ENCODE assay signal across 23 cellular contexts in genomic region chr9:70677336-70677735, GRCh38.
DNase-seq lines count a peak whose midpoint lies in the region; ATAC-seq and TF ChIP-seq lines count a peak whose summit lies in the region.
"Had no signal": no experiment of that assay in that cellular context is flagged by ENCODE, and none has a peak within 500 bp of the region (broad histone marks: within the 10 kb centered on the region; RNA-seq: fewer than 3 reads in every experiment).

No MANE protein-coding gene starts in this region.

- H3K9me3 Mint-ChIP-seq in activated naive CD4-positive, alpha-beta T cell treated with anti-CD3 and anti-CD28 coated beads, Interleukin-2, amount 50 U/mL, for 72 hours, result no peaks in the 10 kb centered on the region
- H3K9me3 Mint-ChIP-seq: CD4-positive, alpha-beta T cell had no signal

- peak; percentile 17 for ATAC-seq in sciatic nerve
- no peak for ATAC-seq in HG02973 (IDR thresholded peaks at IDR 0.05; ENCODE audit: unreplicated experiment)
- ATAC-seq in activated naive CD4-positive, alpha-beta T cell treated with anti-CD3 and anti-CD28 coated beads, Interleukin-2, amount 50 U/mL, for 72 hours, result no peak
- ATAC-seq: GM12878, HepG2, Panc1 had no signal

- H3K4me3 ChIP-seq in fibroblast of the aortic adventitia (ENCODE audit: low read depth, low read length), result no peak overlapping the region
- H3K4me3 ChIP-seq: BLaER1, GM12878 had no signal

- TF ChIP-seq CTCF in fibroblast of the aortic adventitia (IDR thresholded peaks at IDR 0.05; ENCODE audit: insufficient read depth, low read length), result no peak

- H3K36me3 Mint-ChIP-seq in activated naive CD4-positive, alpha-beta T cell treated with anti-CD3 and anti-CD28 coated beads, Interleukin-2, amount 50 U/mL, for 72 hours, result no peaks in the 10 kb centered on the region

- H3K27ac Mint-ChIP-seq in activated naive CD4-positive, alpha-beta T cell treated with anti-CD3 and anti-CD28 coated beads, Interleukin-2, amount 50 U/mL, for 72 hours, result no peak overlapping the region
- H3K27ac Mint-ChIP-seq: CD4-positive, alpha-beta T cell had no signal

- intact Hi-C loops in sciatic nerve (cut with DNase I), result no loop called here

- DNase-seq in EH (ENCODE audit: low read depth) (peak; percentile 12), amniotic epithelial cell (ENCODE audit: low read depth) (peak; percentile 20), fibroblast of the aortic adventitia (ENCODE audit: low read depth) (peak; percentile 67), sciatic nerve (ENCODE audit: low spot score) (no peak), HPDE6-E6E7 (ENCODE audit: extremely low spot score) (no peak)
- DNase-seq in stimulated activated CD4-positive, alpha-beta T cell treated with anti-CD3 and anti-CD28 coated beads, Interleukin-2, amount 100 ng/mL, for 24 hours, result no peak
- DNase-seq in activated naive CD4-positive, alpha-beta T cell treated with anti-CD3 and anti-CD28 coated beads, Interleukin-2, amount 50 U/mL, for 72 hours (ENCODE audit: low spot score in 2 of 2), result no peak
- DNase-seq: ACHN; CD4-positive, alpha-beta T cell; COR-L47; DMS79; H7; KBM-7; NCI-H1105 treated with DMSO at 0.1 percent for 48 hours; NCI-H2081; NCI-H2171; NCI-H524 treated with DMSO at 0.1 percent for 48 hours; SIG-M5 had no signal

Comparison
In these comparisons a context has a peak if more than half of its experiments do, and no peak if none do; other contexts are left out.
1. DNase-seq: peak in EH (single experiment), amniotic epithelial cell (single experiment) and fibroblast of the aortic adventitia (single experiment); none in sciatic nerve (single experiment), stimulated activated CD4-positive, alpha-beta T cell treated with anti-CD3 and anti-CD28 coated beads, Interleukin-2, amount 100 ng/mL, for 24 hours (0 of 2), HPDE6-E6E7 (single experiment) and activated naive CD4-positive, alpha-beta T cell treated with anti-CD3 and anti-CD28 coated beads, Interleukin-2, amount 50 U/mL, for 72 hours (0 of 2).